Comparison of ENCODE assay signal across 8 cellular contexts in genomic region chrX:154051210-154051810, GRCh38. TPM values are rescaled to one million over a fixed set of nuclear protein-coding genes. Genes with fewer than 3 reads are reported as not detected.
A peak's percentile ranks its signal among the peaks of the same experiment; 100 is the strongest.
DNase-seq lines count a peak whose midpoint lies in the region; ATAC-seq lines count a peak whose summit lies in the region.

No MANE protein-coding gene starts in this region.

- CTCF ChIA-PET in activated CD4-positive, alpha-beta memory T cell treated with anti-CD3 and anti-CD28 coated beads for 36 hours (lab: Charles Lee) = interaction anchor here (0.9 to 2.1 kb wide), 9 partner anchors 11 to 83 kb away, joined by 3 to 6 read pairs (median 3); no protein-coding TSS in a partner anchor

- peak overlapping the region; percentile 62 for H3K27ac Mint-ChIP-seq in activated CD4-positive, alpha-beta memory T cell treated with anti-CD3 and anti-CD28 coated beads for 36 hours

- POLR2A ChIA-PET in activated CD4-positive, alpha-beta memory T cell treated with anti-CD3 and anti-CD28 coated beads for 36 hours (lab: Charles Lee) = no interaction called here

- H3K9me3 Mint-ChIP-seq in activated CD4-positive, alpha-beta memory T cell treated with anti-CD3 and anti-CD28 coated beads for 36 hours = no peaks in the 10 kb centered on the region

- H3K4me3 Mint-ChIP-seq in activated CD4-positive, alpha-beta memory T cell treated with anti-CD3 and anti-CD28 coated beads for 36 hours = no peak overlapping the region

- H3K36me3 Mint-ChIP-seq in activated CD4-positive, alpha-beta memory T cell treated with anti-CD3 and anti-CD28 coated beads for 36 hours = peaks cover 28% of the 10 kb centered on the region

- intact Hi-C loops in Right ventricle myocardium superior (cut with DNase I) = loop anchor here (5.0 kb wide), 1 partner anchor 34 kb away; the partner anchor contains the start of gene IRAK1
- intact Hi-C loops in cardiac septum (cut with DNase I) = loop anchor here (2.0 kb wide), 1 partner anchor 39 kb away; no protein-coding TSS in a partner anchor
- intact Hi-C loops in activated CD4-positive, alpha-beta memory T cell treated with anti-CD3 and anti-CD28 coated beads for 36 hours (cut with micrococcal nuclease) = loop anchor here (2.0 kb wide), 1 partner anchor 33 kb away; the partner anchor contains the start of gene IRAK1

- peaks cover 37% of the 10 kb centered on the region for H3K4me1 Mint-ChIP-seq in activated CD4-positive, alpha-beta memory T cell treated with anti-CD3 and anti-CD28 coated beads for 36 hours (ENCODE audit: low read depth)

- DNase-seq in Right ventricle myocardium superior (peak; percentile 70), cardiac septum (ENCODE audit: low spot score) (no peak), NCI-H2196 treated with DMSO at 0.1 percent for 48 hours (lab: John Stamatoyannopoulos, UW; ENCODE audit: unreplicated experiment) (peak; percentile 9), myocyte (ENCODE audit: low read depth) (peak; percentile 59)
- peak; percentile 71 for DNase-seq in activated CD4-positive, alpha-beta memory T cell treated with anti-CD3 and anti-CD28 coated beads for 36 hours
- DNase-seq in effector CD4-positive, alpha-beta T cell = peak; percentile 74
- peak; percentile 41 for DNase-seq in stimulated activated CD8-positive, alpha-beta memory T cell treated with anti-CD3 and anti-CD28 coated beads, Interleukin-7, amount 100 ng/mL, for 24 hours (ENCODE audit: low read depth)

- ATAC-seq in Right ventricle myocardium superior (ENCODE audit: poor library complexity) = peak; percentile 47
- ATAC-seq in HG03342 (IDR thresholded peaks at IDR 0.05; ENCODE audit: unreplicated experiment) = no peak

- no peaks in the 10 kb centered on the region for H3K27me3 Mint-ChIP-seq in activated CD4-positive, alpha-beta memory T cell treated with anti-CD3 and anti-CD28 coated beads for 36 hours

RNA-seq across cellular contexts. Expression of gene IRAK1, which starts 31.6 kb away (rescaled TPM):
- total RNA-seq in Right ventricle myocardium superior = 34.2 TPM
- total RNA-seq in cardiac septum = 30.6 TPM
- total RNA-seq in activated CD4-positive, alpha-beta memory T cell treated with anti-CD3 and anti-CD28 coated beads for 36 hours = 100 to 1,000 TPM in 1 of 2 experiments, 10 to 100 TPM in 1; 99.6 to 106 TPM
- 83.3 and 90.4 TPM in 2 replicates for total RNA-seq in myocyte
- polyA plus RNA-seq in myocyte (2012) = 120 TPM

RNA-seq across cellular contexts. Expression of gene MECP2, which starts 46.2 kb away (rescaled TPM):
- 30.5 TPM for total RNA-seq in Right ventricle myocardium superior
- 37.6 TPM for total RNA-seq in cardiac septum
- 10 to 100 TPM; 50.8 to 51.0 TPM for total RNA-seq in activated CD4-positive, alpha-beta memory T cell treated with anti-CD3 and anti-CD28 coated beads for 36 hours
- total RNA-seq in myocyte = 28.5 and 29.9 TPM in 2 replicates
- polyA plus RNA-seq in myocyte (2012) = 16.2 TPM
